In genomic region chr18:50313031-50313607, GRCh38 we compare ENCODE assay signal across 14 cellular contexts. TPM values are rescaled to one million over a fixed set of nuclear protein-coding genes. Genes with fewer than 3 reads are reported as not detected.
DNase-seq lines count a peak whose midpoint lies in the region; ATAC-seq and TF ChIP-seq lines count a peak whose summit lies in the region.
"Had no signal": no experiment of that assay in that cellular context is flagged by ENCODE, and none has a peak within 500 bp of the region (broad histone marks: within the 10 kb centered on the region; RNA-seq: fewer than 3 reads in every experiment).

No MANE protein-coding gene starts in this region.

- peak overlapping the region; percentile 32 to 60 for H3K4me3 Mint-ChIP-seq in stimulated activated naive B cell treated with anti-CD40 and anti-IgM and Interleukin-4, amounts not matched to agents 10 μg/mL and 1 μg/mL and 100 μg/mL, for 72 hours
- H3K4me3 Mint-ChIP-seq in CD8-positive, alpha-beta T cell: no peak overlapping the region

- intact Hi-C loops in CD8-positive, alpha-beta T cell (cut with DNase I, micrococcal nuclease): no loop called here

- H3K4me1 ChIP-seq in CD8-positive, alpha-beta T cell (ENCODE audit: insufficient read depth, low read length): no peaks in the 10 kb centered on the region
- H3K4me1 ChIP-seq: right atrium auricular region had no signal

- POLR2A ChIA-PET in CD8-positive, alpha-beta T cell (lab: Charles Lee): no interaction called here

- no peak overlapping the region for H3K27ac ChIP-seq in CD8-positive, alpha-beta T cell (ENCODE audit: low read depth, low read length)
- H3K27ac ChIP-seq: heart right ventricle, right atrium auricular region, tibial nerve had no signal

- peak overlapping the region; percentile 97 for H3K27ac Mint-ChIP-seq in stimulated activated naive B cell treated with anti-CD40 and anti-IgM and Interleukin-4, amounts not matched to agents 10 μg/mL and 1 μg/mL and 100 μg/mL, for 72 hours
- H3K27ac Mint-ChIP-seq in CD8-positive, alpha-beta T cell: no peak overlapping the region

- H3K9me3 ChIP-seq in CD8-positive, alpha-beta T cell (ENCODE audit: low read length): no peaks in the 10 kb centered on the region
- H3K9me3 ChIP-seq: heart right ventricle, right atrium auricular region, tibial nerve had no signal

- H3K27me3 Mint-ChIP-seq in stimulated activated naive B cell treated with anti-CD40 and anti-IgM and Interleukin-4, amounts not matched to agents 10 μg/mL and 1 μg/mL and 100 μg/mL, for 72 hours: no peaks in the 10 kb centered on the region
- peaks cover 20% of the 10 kb centered on the region for H3K27me3 Mint-ChIP-seq in CD8-positive, alpha-beta T cell (ENCODE audit: low read depth)

- no peaks in the 10 kb centered on the region for H3K36me3 ChIP-seq in CD8-positive, alpha-beta T cell (ENCODE audit: insufficient read depth, low read length)
- H3K36me3 ChIP-seq: heart right ventricle, right atrium auricular region, tibial nerve had no signal

- no peaks in the 10 kb centered on the region for H3K36me3 Mint-ChIP-seq in stimulated activated naive B cell treated with anti-CD40 and anti-IgM and Interleukin-4, amounts not matched to agents 10 μg/mL and 1 μg/mL and 100 μg/mL, for 72 hours
- H3K36me3 Mint-ChIP-seq in CD8-positive, alpha-beta T cell: no peaks in the 10 kb centered on the region

- DNase-seq in stimulated activated naive B cell treated with anti-CD40 and anti-IgM and Interleukin-4, amounts not matched to agents 10 μg/mL and 1 μg/mL and 100 μg/mL, for 72 hours: peak; percentile 39
- no peak for DNase-seq in activated naive CD4-positive, alpha-beta T cell treated with Interleukin-2 at 50 U/mL for 16 hours
- no peak for DNase-seq in stimulated activated naive CD4-positive, alpha-beta T cell treated with Interleukin-2 at 50 U/mL for 16 hours (lab: John Stamatoyannopoulos, UW)
- DNase-seq in CD8-positive, alpha-beta T cell: no peak
- DNase-seq: aorta, DMS153, heart right ventricle, mesenchymal stem cell, NCI-H1436 had no signal

- TF ChIP-seq CTCF in CD8-positive, alpha-beta T cell (IDR thresholded peaks at IDR 0.05): no peak

- H3K4me1 Mint-ChIP-seq in stimulated activated naive B cell treated with anti-CD40 and anti-IgM and Interleukin-4, amounts not matched to agents 10 μg/mL and 1 μg/mL and 100 μg/mL, for 72 hours: peaks cover 38 to 73% of the 10 kb centered on the region in 2 donors
- peaks cover 5% of the 10 kb centered on the region for H3K4me1 Mint-ChIP-seq in CD8-positive, alpha-beta T cell (ENCODE audit: low read depth)

- no peak overlapping the region for H3K4me3 ChIP-seq in CD8-positive, alpha-beta T cell (ENCODE audit: low read depth, low read length)
- H3K4me3 ChIP-seq: heart right ventricle, right atrium auricular region, tibial nerve had no signal

- ATAC-seq in GM19035 (IDR thresholded peaks at IDR 0.05; ENCODE audit: unreplicated experiment) (peak; percentile 26), HG02759 (IDR thresholded peaks at IDR 0.05; ENCODE audit: unreplicated experiment) (peak; percentile 48), HG03520 (IDR thresholded peaks at IDR 0.05; ENCODE audit: unreplicated experiment) (peak; percentile 25)
- ATAC-seq in stimulated activated naive B cell treated with anti-CD40 and anti-IgM and Interleukin-4, amounts not matched to agents 10 μg/mL and 1 μg/mL and 100 μg/mL, for 72 hours (replicated peaks): peak; percentile 72 to 76
- ATAC-seq in CD8-positive, alpha-beta T cell: no peak
- ATAC-seq: heart right ventricle had no signal

- H3K27me3 ChIP-seq in CD8-positive, alpha-beta T cell (ENCODE audit: insufficient read depth, low read length): no peaks in the 10 kb centered on the region
- H3K27me3 ChIP-seq: right atrium auricular region, tibial nerve had no signal

- CTCF ChIA-PET in CD8-positive, alpha-beta T cell (lab: Charles Lee): no interaction called here

- H3K9me3 Mint-ChIP-seq in stimulated activated naive B cell treated with anti-CD40 and anti-IgM and Interleukin-4, amounts not matched to agents 10 μg/mL and 1 μg/mL and 100 μg/mL, for 72 hours: peaks cover 0 to 3% of the 10 kb centered on the region in 2 donors
- no peaks in the 10 kb centered on the region for H3K9me3 Mint-ChIP-seq in CD8-positive, alpha-beta T cell

RNA-seq across cellular contexts. Expression of gene CXXC1, which starts 25.6 kb away (rescaled TPM):
- total RNA-seq in CD8-positive, alpha-beta T cell: 100 to 1,000 TPM; 107 to 119 TPM

RNA-seq across cellular contexts. Expression of gene MBD1, which starts 31.8 kb away (rescaled TPM):
- 10 to 100 TPM; 88.5 to 96.0 TPM for total RNA-seq in CD8-positive, alpha-beta T cell

RNA-seq across cellular contexts. Expression of gene CFAP53, which starts 46.8 kb away (rescaled TPM):
- under 1 TPM; 0.22 to 0.36 TPM for total RNA-seq in CD8-positive, alpha-beta T cell
